Comparison of ENCODE assay signal across 17 cellular contexts in genomic region chr9:671997-672396, GRCh38.
DNase-seq lines count a peak whose midpoint lies in the region; ATAC-seq, FAIRE-seq and TF ChIP-seq lines count a peak whose summit lies in the region.
"Had no signal": no experiment of that assay in that cellular context is flagged by ENCODE, and none has a peak within 500 bp of the region (broad histone marks: within the 10 kb centered on the region; RNA-seq: fewer than 3 reads in every experiment).

No MANE protein-coding gene starts in this region.

- peak overlapping the region; percentile 94 for H3K27ac ChIP-seq in epithelial cell of prostate
- H3K27ac ChIP-seq in left lung, result no peak overlapping the region
- no peak overlapping the region for H3K27ac ChIP-seq in adrenal gland
- H3K27ac ChIP-seq: A549 had no signal

- in situ Hi-C loops in SK-MEL-5 (cut with HindIII; ENCODE audit: low pct_unique_long_range_greater_than_20kb, low sequenced_read_pairs), result no loop called here

- H3K4me1 ChIP-seq in left lung (no peaks in the 10 kb centered on the region), adrenal gland (replicated peaks in 1 of 2) (peaks cover 0 to under 1% of the 10 kb centered on the region in 2 donors)

- peak; percentile 87 for ATAC-seq in left lung
- no peak for ATAC-seq in HG03342 (IDR thresholded peaks at IDR 0.05; ENCODE audit: unreplicated experiment)
- ATAC-seq: A549; CD8-positive, alpha-beta T cell; HepG2 had no signal

- no peak for TF ChIP-seq POLR2A in adrenal gland (IDR thresholded peaks at IDR 0.05)

- no peak for FAIRE-seq in urothelium cell line (lab: Jason Lieb, UNC)
- FAIRE-seq: GM19239, H1, HepG2, HTR-8/SVneo had no signal

- H3K36me3 ChIP-seq in left lung (no peaks in the 10 kb centered on the region), adrenal gland (replicated peaks in 1 of 2) (no peaks in the 10 kb centered on the region)
- H3K36me3 ChIP-seq: HAP-1 had no signal

- H3K27me3 ChIP-seq in left lung, result no peaks in the 10 kb centered on the region
- no peaks in the 10 kb centered on the region for H3K27me3 ChIP-seq in adrenal gland

- peaks cover 0 to 7% of the 10 kb centered on the region in 2 donors for H3K9me3 ChIP-seq in left lung
- H3K9me3 ChIP-seq in adrenal gland (replicated peaks in 1 of 3), result peaks cover 0 to 11% (median 5%) of the 10 kb centered on the region in 3 donors
- H3K9me3 ChIP-seq: A549, HAP-1 had no signal

- DNase-seq in SK-MEL-5 (ENCODE audit: low read depth, low spot score) (peak; percentile 53), epithelial cell of prostate (ENCODE audit: low read depth, low spot score) (no peak), left lung (no peak), urothelium cell line (ENCODE audit: low spot score) (no peak), adrenal gland (no peak), DMS 273 (lab: John Stamatoyannopoulos, UW; ENCODE audit: unreplicated experiment) (no peak)
- DNase-seq: CD8-positive, alpha-beta T cell; COR-L47; DMS53; GF-D8 had no signal

- intact Hi-C loops in left lung (cut with DNase I) (no loop called here), adrenal gland (cut with DNase I) (no loop called here)

- 95 to 97% (median 96%) methylated on average over 2 of the region's 2 CpGs for WGBS in adrenal gland, 4 donors

- H3K4me3 ChIP-seq in left lung (no peak overlapping the region), adrenal gland (no peak overlapping the region)
- H3K4me3 ChIP-seq: A549, HAP-1 had no signal

- no peak for TF ChIP-seq CTCF in left lung (IDR thresholded peaks at IDR 0.05)
- no peak for TF ChIP-seq CTCF in adrenal gland (IDR thresholded peaks at IDR 0.05)
